ENCODE assay signal across 8 cellular contexts in the genomic region with DNA sequence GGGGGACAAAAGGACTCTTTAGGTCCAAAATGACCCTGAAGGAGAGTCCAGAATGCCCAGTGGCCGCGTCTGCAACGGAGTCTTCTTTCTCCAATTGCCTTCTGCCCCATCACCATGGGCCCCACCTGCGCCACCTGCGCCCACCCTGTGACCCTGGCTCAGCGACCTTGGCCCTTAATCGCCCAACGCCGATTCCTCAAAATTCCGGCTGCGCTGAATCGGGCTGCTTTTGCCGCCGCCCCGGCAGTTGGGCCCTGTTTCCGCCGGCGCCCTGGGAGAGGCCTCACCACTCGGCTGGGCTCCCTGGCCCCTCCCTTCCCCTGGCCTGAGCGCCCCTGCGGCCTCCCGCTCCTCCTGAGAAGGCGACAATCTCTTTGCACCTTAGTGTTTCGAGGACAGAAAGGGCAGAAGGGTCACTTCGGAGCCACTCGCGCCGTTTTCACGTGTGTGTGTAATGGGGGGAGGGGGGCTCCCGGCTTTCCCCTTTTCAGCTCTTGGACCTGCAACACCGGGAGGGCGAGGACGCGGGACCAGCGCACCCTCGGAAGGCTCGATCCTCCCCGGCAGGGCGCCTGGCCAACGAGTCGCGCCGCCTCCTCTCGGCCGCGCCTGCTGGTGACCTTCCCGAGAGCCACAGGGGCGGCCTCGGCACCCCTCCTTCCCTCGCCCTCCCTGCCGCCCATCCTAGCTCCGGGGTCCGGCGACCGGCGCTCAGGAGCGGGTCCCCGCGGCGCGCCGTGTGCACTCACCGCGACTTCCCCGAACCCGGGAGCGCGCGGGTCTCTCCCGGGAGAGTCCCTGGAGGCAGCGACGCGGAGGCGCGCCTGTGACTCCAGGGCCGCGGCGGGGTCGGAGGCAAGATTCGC. TPM values are rescaled to one million over a fixed set of nuclear protein-coding genes. Genes with fewer than 3 reads are reported as not detected.
DNase-seq lines count a peak whose midpoint lies in the region; FAIRE-seq and TF ChIP-seq lines count a peak whose summit lies in the region.

No MANE protein-coding gene starts in this region.

- peaks cover 99% of the 10 kb centered on the region for H3K27me3 ChIP-seq in ACC112 (ENCODE audit: insufficient read depth, low read length)
- H3K27me3 ChIP-seq in bronchial epithelial cell (ENCODE audit: control insufficient read depth, insufficient read depth, low read length) = peaks cover 68% of the 10 kb centered on the region
- peaks cover 72% of the 10 kb centered on the region for H3K27me3 ChIP-seq in thyroid gland

- TF ChIP-seq CTCF in bronchial epithelial cell (IDR thresholded peaks at IDR 0.05; ENCODE audit: insufficient read depth, low read length, severe bottlenecking) = no peak
- TF ChIP-seq CTCF in thyroid gland (IDR thresholded peaks at IDR 0.05) = no peak
- TF ChIP-seq CTCF in HFFc6 (IDR thresholded peaks at IDR 0.05) = no peak

- H3K36me3 ChIP-seq in ACC112 (ENCODE audit: insufficient read depth, low read length) (no peaks in the 10 kb centered on the region), bronchial epithelial cell (ENCODE audit: control insufficient read depth, insufficient read depth, low read length) (no peaks in the 10 kb centered on the region), mesodermal cell (ENCODE audit: control insufficient read depth, insufficient read depth, low read length) (no peaks in the 10 kb centered on the region), thyroid gland (no peaks in the 10 kb centered on the region)

- DNase-seq in HT-29 (ENCODE audit: low spot score) = peak; percentile 52
- no peak for DNase-seq in bronchial epithelial cell (ENCODE audit: low read depth)
- no peak for DNase-seq in thyroid gland
- no peak for DNase-seq in HFFc6
- no peak for DNase-seq in NCI-H69 (lab: John Stamatoyannopoulos, UW)
- no peak for DNase-seq in MV-4-11 (lab: John Stamatoyannopoulos, UW)

- no peaks in the 10 kb centered on the region for H3K36me3 Mint-ChIP-seq in HFFc6 (ENCODE audit: low read depth)

- no peak for FAIRE-seq in bronchial epithelial cell (lab: Jason Lieb, UNC)

- H3K27ac ChIP-seq in ACC112 (ENCODE audit: low read depth, low read length) = no peak overlapping the region
- no peak overlapping the region for H3K27ac ChIP-seq in mesodermal cell (ENCODE audit: low read depth, low read length, severe bottlenecking)
- no peak overlapping the region for H3K27ac ChIP-seq in thyroid gland

- peaks cover 70% of the 10 kb centered on the region for H3K27me3 Mint-ChIP-seq in HFFc6 (ENCODE audit: insufficient read depth)

- H3K4me3 ChIP-seq in ACC112 (ENCODE audit: low read depth, low read length) (peak overlapping the region; percentile 55), bronchial epithelial cell (ENCODE audit: low read depth, low read length) (peak overlapping the region; percentile 38), mesodermal cell (ENCODE audit: extremely low read depth, insufficient read depth, low read length, poor library complexity, severe bottlenecking) (peak overlapping the region; percentile 33), thyroid gland (replicated peaks in 1 of 3) (peak overlapping the region in 1 of 3 donors; percentile 10)

- H3K27ac Mint-ChIP-seq in HFFc6 = no peak overlapping the region

- peaks cover 19% of the 10 kb centered on the region for H3K4me1 Mint-ChIP-seq in HFFc6 (ENCODE audit: low read depth)

- TF ChIP-seq POLR2A in thyroid gland (IDR thresholded peaks at IDR 0.05) = no peak

- no peak overlapping the region for H2AFZ ChIP-seq in ACC112 (ENCODE audit: low read length, unreplicated experiment)

- 0 to 1% methylated on average over 43 to 53 of the region's 80 CpGs for WGBS in mesodermal cell (ENCODE audit: insufficient coverage in 2 of 2), 2 experiments
- 2% methylated on average over 25 to 27 of the region's 80 CpGs for WGBS in thyroid gland, 2 donors

- intact Hi-C loops in thyroid gland (cut with DNase I) = no loop called here

- H3K9me3 Mint-ChIP-seq in HFFc6 = no peaks in the 10 kb centered on the region

- H3K79me2 ChIP-seq in ACC112 (ENCODE audit: control insufficient read depth, insufficient read depth, low read length, unreplicated experiment) = no peaks in the 10 kb centered on the region

- H3K4me3 Mint-ChIP-seq in HFFc6 = no peak overlapping the region

- H3K4me1 ChIP-seq in ACC112 (ENCODE audit: control insufficient read depth, insufficient read depth, low read length, unreplicated experiment) (peaks cover 3% of the 10 kb centered on the region), mesodermal cell (ENCODE audit: control insufficient read depth, insufficient read depth, low read length, poor library complexity, severe bottlenecking) (peaks cover 43% of the 10 kb centered on the region), thyroid gland (peaks cover 29 to 42% of the 10 kb centered on the region in 2 donors)

- H3K9me3 ChIP-seq in mesodermal cell (ENCODE audit: control insufficient read depth, low read length) (no peaks in the 10 kb centered on the region), thyroid gland (no peaks in the 10 kb centered on the region)

RNA-seq across cellular contexts. Expression of a gene that starts 0.5 kb away (rescaled TPM):
- total RNA-seq in HT-29 (2014; rRNA removed; shearing (Covaris generic)) = 9.9 and 11.4 TPM in 2 replicates
- total RNA-seq in bronchial epithelial cell (0.26 TPM in 2 replicates), thyroid gland (not detected)
- 0.77 TPM for polyA plus RNA-seq in mesodermal cell (2013, experiment 1 of 2)
- 0.40 TPM for polyA plus RNA-seq in mesodermal cell (2013, experiment 2 of 2)
- total RNA-seq in HFFc6 (2021; fragmentation: NEBNext Ultra II Directional; extraction: Animal tissue kit (Norgen Biotek cat#: 25700)) = not detected
